9 cellular contexts compared by ENCODE assay signal in genomic region chr4:41363384-41363981, GRCh38.
A peak's percentile ranks its signal among the peaks of the same experiment; 100 is the strongest.
DNase-seq lines count a peak whose midpoint lies in the region; ATAC-seq and TF ChIP-seq lines count a peak whose summit lies in the region.
"Had no signal": no experiment of that assay in that cellular context is flagged by ENCODE, and none has a peak within 500 bp of the region (broad histone marks: within the 10 kb centered on the region; RNA-seq: fewer than 3 reads in every experiment).

No MANE protein-coding gene starts in this region.

- peak in 34 of 56 donors; percentile 7 to 67 (median 38) for DNase-seq in amygdala (lab: John Stamatoyannopoulos, UW)
- peak; percentile 60 for DNase-seq in left cardiac atrium
- DNase-seq in prostate gland (ENCODE audit: low spot score): peak; percentile 50
- DNase-seq in DMS53 (lab: John Stamatoyannopoulos, UW): no peak
- DNase-seq in NCI-H2107 (lab: John Stamatoyannopoulos, UW): no peak
- DNase-seq in NCI-H187 treated with DMSO at 0.1 percent for 48 hours (lab: John Stamatoyannopoulos, UW): no peak
- DNase-seq in activated effector memory CD4-positive, alpha-beta T cell treated with anti-CD3 and anti-CD28 coated beads, Interleukin-2, amount 50 U/mL, for 16 hours: no peak
- DNase-seq: IMR-90 had no signal

- WGBS in prostate gland: 11% methylated on average over 9 of the region's 9 CpGs

- H3K4me3 ChIP-seq in prostate gland: peak overlapping the region in 1 of 2 donors; percentile 70

- intact Hi-C loops in left cardiac atrium (cut with DNase I) (loop anchor here in 1 of 2 donors (5.0 kb wide), 1 partner anchor 174 kb away; the partner anchor contains the start of gene LIMCH1), prostate gland (cut with DNase I) (loop anchor here (2.0 to 5.0 kb wide), 2 partner anchors 64 to 281 kb away; no protein-coding TSS in a partner anchor)

- peak overlapping the region; percentile 100 for H3K27ac ChIP-seq in C4-2B
- H3K27ac ChIP-seq in prostate gland: peak overlapping the region; percentile 36 to 63

- H3K9me3 ChIP-seq in prostate gland: no peaks in the 10 kb centered on the region

- TF ChIP-seq CTCF in C4-2B (conservative IDR thresholded peaks at IDR 0.05): no peak
- TF ChIP-seq CTCF in prostate gland (IDR thresholded peaks at IDR 0.05): no peak

- no peaks in the 10 kb centered on the region for H3K27me3 ChIP-seq in prostate gland (replicated peaks; ENCODE audit: insufficient read depth)

- TF ChIP-seq POLR2A in prostate gland (IDR thresholded peaks at IDR 0.05): no peak

- H3K36me3 ChIP-seq in prostate gland: no peaks in the 10 kb centered on the region

- H3K4me1 ChIP-seq in prostate gland (replicated peaks): peaks cover 4% of the 10 kb centered on the region

- ATAC-seq in left cardiac atrium: peak; percentile 6 to 8

Comparison
In these comparisons a context has a peak if more than half of its experiments do, and no peak if none do; other contexts are left out.
1. DNase-seq: peak in amygdala (34 of 56), left cardiac atrium (single experiment) and prostate gland (single experiment); none in DMS53 (single experiment), NCI-H2107 (single experiment), NCI-H187 treated with DMSO at 0.1 percent for 48 hours (single experiment) and activated effector memory CD4-positive, alpha-beta T cell treated with anti-CD3 and anti-CD28 coated beads, Interleukin-2, amount 50 U/mL, for 16 hours (single experiment).